33 cellular contexts compared by ENCODE assay signal in genomic region chr10:35885076-35885475, GRCh38.
"Had no signal": no experiment of that assay in that cellular context is flagged by ENCODE, and none has a peak within 500 bp of the region (broad histone marks: within the 10 kb centered on the region; RNA-seq: fewer than 3 reads in every experiment).

No MANE protein-coding gene starts in this region.

- H3K27me3 ChIP-seq: colonic mucosa, foreskin keratinocyte, gastroesophageal sphincter, heart left ventricle, sigmoid colon, stomach, testis, tibial artery had no signal

- H3K9me3 Mint-ChIP-seq: dendritic cell treated with granulocyte-macrophage colony-stimulating factor and Interleukin-4, amounts not matched to agents 40 ng/mL and 50 ng/mL, for 4 days; memory B cell; neural crest cell had no signal

- H3K27ac Mint-ChIP-seq: dendritic cell treated with granulocyte-macrophage colony-stimulating factor and Interleukin-4, amounts not matched to agents 40 ng/mL and 50 ng/mL, for 4 days; endodermal cell; immature natural killer cell; memory B cell; mesothelial cell of epicardium; naive B cell; natural killer cell treated with Interleukin-12 subunit alpha and Interleukin-12 subunit beta and Interleukin-15 and Interleukin-18, amount 100 ng/mL, for 72 hours; stimulated activated effector memory CD8-positive, alpha-beta T cell treated with anti-CD3 and anti-CD28 coated beads, Interleukin-12 subunit alpha, Interleukin-12 subunit beta, amount 100 ng/mL, for 72 hours; type B pancreatic cell had no signal

- H3K4me1 ChIP-seq: heart left ventricle, lower lobe of right lung, psoas muscle, tibial artery had no signal

- H3K9me3 ChIP-seq: colonic mucosa, gastroesophageal sphincter, heart left ventricle, lower lobe of right lung, mucosa of descending colon, psoas muscle, sigmoid colon, stomach, testis, tibial artery had no signal

- H3K4me3 Mint-ChIP-seq: dendritic cell treated with granulocyte-macrophage colony-stimulating factor and Interleukin-4, amounts not matched to agents 40 ng/mL and 50 ng/mL, for 4 days; endodermal cell; immature natural killer cell; memory B cell; mesothelial cell of epicardium; naive B cell; natural killer cell treated with Interleukin-12 subunit alpha and Interleukin-12 subunit beta and Interleukin-15 and Interleukin-18, amount 100 ng/mL, for 72 hours; neural crest cell; stimulated activated effector memory CD8-positive, alpha-beta T cell treated with anti-CD3 and anti-CD28 coated beads, Interleukin-12 subunit alpha, Interleukin-12 subunit beta, amount 100 ng/mL, for 72 hours; type B pancreatic cell had no signal

- ATAC-seq: esophagus mucosa; foreskin keratinocyte; gastroesophageal sphincter; heart left ventricle; lower lobe of right lung; natural killer cell treated with Interleukin-12 subunit alpha and Interleukin-12 subunit beta and Interleukin-15 and Interleukin-18, amount 100 ng/mL, for 72 hours; psoas muscle; stimulated activated effector memory CD8-positive, alpha-beta T cell treated with anti-CD3 and anti-CD28 coated beads, Interleukin-12 subunit alpha, Interleukin-12 subunit beta, amount 100 ng/mL, for 72 hours had no signal

- H3K27me3 Mint-ChIP-seq: dendritic cell treated with granulocyte-macrophage colony-stimulating factor and Interleukin-4, amounts not matched to agents 40 ng/mL and 50 ng/mL, for 4 days had no signal

- H3K27ac ChIP-seq: colonic mucosa, epithelial cell of prostate, foreskin keratinocyte, gastroesophageal sphincter, heart left ventricle, lower lobe of right lung, psoas muscle, sigmoid colon, stomach, testis, tibial artery had no signal

- H3K36me3 ChIP-seq: colonic mucosa, gastroesophageal sphincter, heart left ventricle, lower lobe of right lung, sigmoid colon, stomach, tibial artery had no signal

- H3K36me3 Mint-ChIP-seq: immature natural killer cell; memory B cell; mesothelial cell of epicardium; naive B cell; natural killer cell treated with Interleukin-12 subunit alpha and Interleukin-12 subunit beta and Interleukin-15 and Interleukin-18, amount 100 ng/mL, for 72 hours; stimulated activated effector memory CD8-positive, alpha-beta T cell treated with anti-CD3 and anti-CD28 coated beads, Interleukin-12 subunit alpha, Interleukin-12 subunit beta, amount 100 ng/mL, for 72 hours; type B pancreatic cell had no signal

- H3K4me1 Mint-ChIP-seq: immature natural killer cell; memory B cell; naive B cell; stimulated activated effector memory CD8-positive, alpha-beta T cell treated with anti-CD3 and anti-CD28 coated beads, Interleukin-12 subunit alpha, Interleukin-12 subunit beta, amount 100 ng/mL, for 72 hours had no signal

- DNase-seq: effector CD8-positive, alpha-beta T cell; foreskin keratinocyte; heart left ventricle; hippocampal formation; immature natural killer cell; islet precursor cell; kidney glomerular epithelial cell; left colon; left ventricle myocardium superior; lower lobe of right lung; naive B cell; psoas muscle; right cardiac atrium; sigmoid colon; stimulated activated CD4-positive, alpha-beta T cell treated with anti-CD3 and anti-CD28 coated beads, Interleukin-2, amount 100 ng/mL, for 24 hours; stimulated activated CD4-positive, alpha-beta T cell treated with anti-CD3 and anti-CD28 coated beads, Interleukin-4, amount 100 ng/mL, for 24 hours; stimulated activated naive CD4-positive, alpha-beta T cell treated with Interleukin-2 at 50 U/mL for 16 hours; testis; tibial artery had no signal

- H3K4me3 ChIP-seq: colonic mucosa, gastroesophageal sphincter, heart left ventricle, lower lobe of right lung, mucosa of descending colon, psoas muscle, sigmoid colon, stomach, testis, tibial artery had no signal
